Comparison of ENCODE assay signal across 25 cellular contexts in the genomic region with DNA sequence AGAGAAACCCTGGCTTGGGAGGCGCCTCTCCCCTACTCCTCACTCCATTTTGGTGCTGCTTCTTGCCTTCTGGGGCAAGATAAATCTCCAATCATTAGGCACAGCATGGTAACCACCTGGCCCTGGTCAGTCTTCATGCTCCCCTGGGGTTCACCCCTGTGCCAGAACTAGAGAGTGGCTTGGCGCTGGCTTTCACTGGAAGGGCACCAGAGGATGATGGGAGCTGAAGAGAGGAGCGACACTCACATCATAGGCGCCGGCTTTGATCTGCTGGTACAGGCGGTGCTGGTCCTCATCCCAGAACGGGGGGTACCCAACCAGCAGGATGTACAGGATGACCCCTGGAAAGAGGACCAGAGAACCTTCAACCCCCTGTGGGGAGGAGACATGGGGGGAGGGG. TPM values are rescaled to one million over a fixed set of nuclear protein-coding genes. Genes with fewer than 3 reads are reported as not detected.
"Had no signal": no experiment of that assay in that cellular context is flagged by ENCODE, and none has a peak within 500 bp of the region (broad histone marks: within the 10 kb centered on the region; RNA-seq: fewer than 3 reads in every experiment).

No MANE protein-coding gene starts in this region.

- H3K27ac ChIP-seq: coronary artery, dorsolateral prefrontal cortex, esophagus muscularis mucosa, foreskin keratinocyte, gastroesophageal sphincter, heart left ventricle, hepatocyte, left lung, lower lobe of right lung had no signal

- H3K9me3 Mint-ChIP-seq: immature natural killer cell, mesothelial cell of epicardium had no signal

- H3K27ac Mint-ChIP-seq: immature natural killer cell, mesothelial cell of epicardium had no signal

- H3K36me3 ChIP-seq: esophagus muscularis mucosa, gastroesophageal sphincter, heart left ventricle, left lung, lower lobe of right lung had no signal

- DNase-seq: dermis blood vessel endothelial cell; dorsolateral prefrontal cortex; effector CD4-positive, alpha-beta T cell; effector memory CD4-positive, alpha-beta T cell; foreskin keratinocyte; hypothalamus; immature natural killer cell; islet precursor cell; kidney; kidney glomerular epithelial cell; left lung; left ventricle myocardium superior; lower lobe of right lung; mesenchymal stem cell; mucosa of descending colon had no signal

- H3K9me3 ChIP-seq: esophagus muscularis mucosa, gastroesophageal sphincter, heart left ventricle, left lung, lower lobe of right lung, mucosa of descending colon had no signal

- H3K4me3 ChIP-seq: coronary artery, dorsolateral prefrontal cortex, esophagus muscularis mucosa, gastroesophageal sphincter, heart left ventricle, hepatocyte, left lung, lower lobe of right lung, mucosa of descending colon had no signal

- H3K36me3 Mint-ChIP-seq: immature natural killer cell, mesothelial cell of epicardium had no signal

- ATAC-seq: foreskin keratinocyte, gastroesophageal sphincter, heart left ventricle, left ventricle myocardium superior, mucosa of descending colon had no signal

- H3K4me3 Mint-ChIP-seq: immature natural killer cell, mesothelial cell of epicardium had no signal

- H3K4me1 Mint-ChIP-seq: immature natural killer cell, mesothelial cell of epicardium had no signal

- H3K4me1 ChIP-seq: esophagus muscularis mucosa, foreskin keratinocyte, left lung, lower lobe of right lung had no signal

- H3K27me3 ChIP-seq: dorsolateral prefrontal cortex, esophagus muscularis mucosa, gastroesophageal sphincter, heart left ventricle, hepatocyte had no signal

RNA-seq across cellular contexts. Expression of gene CAMK2A, which starts 38.1 kb away (rescaled TPM):
- total RNA-seq: dermis blood vessel endothelial cell, endothelial cell of umbilical vein, epithelial cell of proximal tubule, lung microvascular endothelial cell, mesenteric fat pad had no signal
- polyA plus RNA-seq: endothelial cell of umbilical vein, foreskin keratinocyte, immature natural killer cell had no signal

RNA-seq across cellular contexts. Expression of gene ARSI, which starts 51.2 kb away (rescaled TPM):
- total RNA-seq: lung microvascular endothelial cell had no signal
- polyA plus RNA-seq: immature natural killer cell had no signal
